Comparison of ENCODE assay signal across 10 cellular contexts in the genomic region with DNA sequence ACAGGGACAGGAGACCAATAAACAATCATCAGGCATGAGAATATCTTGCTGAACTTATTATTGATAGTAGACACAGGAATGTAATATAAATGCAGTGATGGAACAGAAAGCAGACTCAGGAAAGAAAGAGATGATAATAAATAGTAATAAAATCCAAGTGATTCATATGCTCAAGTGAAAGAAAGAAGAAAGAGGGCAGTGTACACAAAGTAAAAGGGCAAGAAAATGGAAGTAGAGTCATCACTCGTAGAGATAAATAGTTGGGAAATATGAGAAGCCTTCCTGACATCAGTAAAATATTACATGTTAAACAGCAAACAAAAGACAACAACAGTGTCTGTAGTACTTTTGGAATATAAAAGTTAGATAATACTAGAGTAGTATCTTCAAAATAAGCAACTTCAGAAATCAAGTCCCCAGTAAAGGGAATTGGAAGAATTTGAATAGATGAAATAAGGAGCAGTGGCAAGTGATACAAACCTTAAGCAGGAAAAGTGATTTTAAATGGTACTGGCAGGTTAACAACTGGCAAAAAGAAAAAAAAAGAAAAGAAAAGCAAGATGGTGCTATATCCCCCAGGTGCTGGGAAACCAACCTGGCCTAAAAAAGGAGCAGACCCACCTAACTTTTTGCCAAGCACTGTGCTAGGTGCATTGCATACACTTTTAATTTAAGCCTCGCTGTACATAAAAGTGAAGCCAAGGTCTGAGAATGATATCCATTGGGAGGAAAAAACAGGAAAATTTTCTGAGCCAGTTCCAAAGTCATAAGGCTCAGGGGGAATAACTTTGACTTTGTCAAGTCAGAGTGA.
A peak's percentile ranks its signal among the peaks of the same experiment; 100 is the strongest.
DNase-seq lines count a peak whose midpoint lies in the region; ATAC-seq and TF ChIP-seq lines count a peak whose summit lies in the region.
"Had no signal": no experiment of that assay in that cellular context is flagged by ENCODE, and none has a peak within 500 bp of the region (broad histone marks: within the 10 kb centered on the region; RNA-seq: fewer than 3 reads in every experiment).

No MANE protein-coding gene starts in this region.

- H3K4me3 ChIP-seq in RWPE2 (ENCODE audit: severe bottlenecking) (no peak overlapping the region), sigmoid colon (no peak overlapping the region), lower leg skin (ENCODE audit: low read depth, poor library complexity, severe bottlenecking) (no peak overlapping the region)

- TF ChIP-seq POLR2A in sigmoid colon (IDR thresholded peaks at IDR 0.05) = no peak
- no peak for TF ChIP-seq POLR2A in lower leg skin (IDR thresholded peaks at IDR 0.05)

- no peak for TF ChIP-seq EP300 in sigmoid colon (IDR thresholded peaks at IDR 0.05)

- intact Hi-C loops in sigmoid colon (cut with DNase I) = loop anchor here (2.0 to 5.0 kb wide), 2 partner anchors 33 to 130 kb away; no protein-coding TSS in a partner anchor
- intact Hi-C loops in lower leg skin (cut with DNase I; ENCODE audit: low total_unique reads) = no loop called here

- peaks cover 3% of the 10 kb centered on the region; the same call in 1 of the 2 replicates for H3K9me3 Mint-ChIP-seq in WTC11

- H3K4me1 Mint-ChIP-seq in WTC11 = no peaks in the 10 kb centered on the region
- H3K4me1 Mint-ChIP-seq: CD4-positive, CD25-positive, alpha-beta regulatory T cell had no signal

- H3K4me1 ChIP-seq in RWPE2 (ENCODE audit: insufficient read depth, poor library complexity, severe bottlenecking) (peaks cover 33% of the 10 kb centered on the region), foreskin keratinocyte (peaks cover 29% of the 10 kb centered on the region), sigmoid colon (peaks cover 0 to 48% (median 44%) of the 10 kb centered on the region in 4 donors)

- peak; percentile 9 for ATAC-seq in GM19351 (IDR thresholded peaks at IDR 0.05; ENCODE audit: unreplicated experiment)
- ATAC-seq in RWPE2 (ENCODE audit: low read depth) = peak; percentile 8; the same call in 2 of the 3 replicates
- ATAC-seq in foreskin keratinocyte = no peak
- ATAC-seq in WTC11 = no peak

- DNase-seq in RWPE2 (ENCODE audit: low spot score) (no peak), foreskin keratinocyte (peak in 1 of 2 donors; percentile 45), sigmoid colon (no peak), islet precursor cell (no peak), KBM-7 (no peak), WTC11 (ENCODE audit: low spot score) (no peak), lower leg skin (ENCODE audit: low spot score in 2 of 2) (no peak)

- WGBS in sigmoid colon, 2 donors = 55 to 60% methylated on average over 2 of the region's 2 CpGs
- 31 to 32% methylated on average over 2 of the region's 2 CpGs for WGBS in lower leg skin, 2 donors

- POLR2A ChIA-PET in WTC11 (lab: Charles Lee) = no interaction called here

- H3K27ac ChIP-seq in RWPE2 (ENCODE audit: poor library complexity, severe bottlenecking) (peak overlapping the region; percentile 92), foreskin keratinocyte (peak overlapping the region; percentile 84), sigmoid colon (peak overlapping the region; percentile 79 to 88 (median 82))
- H3K27ac ChIP-seq: RWPE1 had no signal

- H3K4me3 Mint-ChIP-seq in WTC11 = no peak overlapping the region
- H3K4me3 Mint-ChIP-seq: CD4-positive, CD25-positive, alpha-beta regulatory T cell had no signal

- no peaks in the 10 kb centered on the region for H3K36me3 ChIP-seq in RWPE2 (ENCODE audit: low read depth)
- H3K36me3 ChIP-seq in sigmoid colon = no peaks in the 10 kb centered on the region

- H3K27ac Mint-ChIP-seq in WTC11 = no peak overlapping the region
- H3K27ac Mint-ChIP-seq: CD4-positive, CD25-positive, alpha-beta regulatory T cell had no signal

- TF ChIP-seq CTCF in RWPE2 (IDR thresholded peaks at IDR 0.05; ENCODE audit: poor library complexity, severe bottlenecking) (peak; percentile 20), foreskin keratinocyte (conservative IDR thresholded peaks at IDR 0.05) (peak; percentile 45), sigmoid colon (IDR thresholded peaks at IDR 0.05) (no peak), WTC11 (IDR thresholded peaks at IDR 0.05) (no peak), lower leg skin (IDR thresholded peaks at IDR 0.05) (no peak)

- in situ Hi-C loops in KBM-7 (cut with MboI; ENCODE audit: low pct_unique_long_range_greater_than_20kb, low sequenced_read_pairs) = loop anchor here (25.0 kb wide), 2 partner anchors 295 to 580 kb away; no protein-coding TSS in a partner anchor

- H3K9me3 ChIP-seq in RWPE2 (ENCODE audit: severe bottlenecking) (no peaks in the 10 kb centered on the region), sigmoid colon (no peaks in the 10 kb centered on the region)

- no peaks in the 10 kb centered on the region for H3K27me3 Mint-ChIP-seq in WTC11 (ENCODE audit: low read depth)
- H3K27me3 Mint-ChIP-seq: CD4-positive, CD25-positive, alpha-beta regulatory T cell had no signal

- H3K36me3 Mint-ChIP-seq in WTC11 = no peaks in the 10 kb centered on the region
- H3K36me3 Mint-ChIP-seq: CD4-positive, CD25-positive, alpha-beta regulatory T cell had no signal

- H3K27me3 ChIP-seq in RWPE2 (ENCODE audit: insufficient read depth, poor library complexity, severe bottlenecking) = no peaks in the 10 kb centered on the region
- no peaks in the 10 kb centered on the region for H3K27me3 ChIP-seq in foreskin keratinocyte
- no peaks in the 10 kb centered on the region for H3K27me3 ChIP-seq in sigmoid colon

- CTCF ChIA-PET in WTC11 (lab: Charles Lee) = interaction anchor here (1.8 kb wide), 1 partner anchor 12 kb away, joined by 4 read pairs; no protein-coding TSS in a partner anchor

TF ChIP-seq in WTC11, 78 proteins besides CTCF, POLR2A, EP300 and RAD21 (continues in another document):
- TF ChIP-seq SOX15 (CRISPR knock-in tag; IDR thresholded peaks at IDR 0.05) = no peak
- TF ChIP-seq, protein P1, sequence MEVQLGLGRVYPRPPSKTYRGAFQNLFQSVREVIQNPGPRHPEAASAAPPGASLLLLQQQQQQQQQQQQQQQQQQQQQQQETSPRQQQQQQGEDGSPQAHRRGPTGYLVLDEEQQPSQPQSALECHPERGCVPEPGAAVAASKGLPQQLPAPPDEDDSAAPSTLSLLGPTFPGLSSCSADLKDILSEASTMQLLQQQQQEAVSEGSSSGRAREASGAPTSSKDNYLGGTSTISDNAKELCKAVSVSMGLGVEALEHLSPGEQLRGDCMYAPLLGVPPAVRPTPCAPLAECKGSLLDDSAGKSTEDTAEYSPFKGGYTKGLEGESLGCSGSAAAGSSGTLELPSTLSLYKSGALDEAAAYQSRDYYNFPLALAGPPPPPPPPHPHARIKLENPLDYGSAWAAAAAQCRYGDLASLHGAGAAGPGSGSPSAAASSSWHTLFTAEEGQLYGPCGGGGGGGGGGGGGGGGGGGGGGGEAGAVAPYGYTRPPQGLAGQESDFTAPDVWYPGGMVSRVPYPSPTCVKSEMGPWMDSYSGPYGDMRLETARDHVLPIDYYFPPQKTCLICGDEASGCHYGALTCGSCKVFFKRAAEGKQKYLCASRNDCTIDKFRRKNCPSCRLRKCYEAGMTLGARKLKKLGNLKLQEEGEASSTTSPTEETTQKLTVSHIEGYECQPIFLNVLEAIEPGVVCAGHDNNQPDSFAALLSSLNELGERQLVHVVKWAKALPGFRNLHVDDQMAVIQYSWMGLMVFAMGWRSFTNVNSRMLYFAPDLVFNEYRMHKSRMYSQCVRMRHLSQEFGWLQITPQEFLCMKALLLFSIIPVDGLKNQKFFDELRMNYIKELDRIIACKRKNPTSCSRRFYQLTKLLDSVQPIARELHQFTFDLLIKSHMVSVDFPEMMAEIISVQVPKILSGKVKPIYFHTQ (CRISPR knock-in tag; IDR thresholded peaks at IDR 0.05) = no peak
- no peak for TF ChIP-seq TEAD4 (CRISPR knock-in tag; IDR thresholded peaks at IDR 0.05)
- no peak for TF ChIP-seq ZNF121 (CRISPR knock-in tag; IDR thresholded peaks at IDR 0.05)
- TF ChIP-seq, protein P2, sequence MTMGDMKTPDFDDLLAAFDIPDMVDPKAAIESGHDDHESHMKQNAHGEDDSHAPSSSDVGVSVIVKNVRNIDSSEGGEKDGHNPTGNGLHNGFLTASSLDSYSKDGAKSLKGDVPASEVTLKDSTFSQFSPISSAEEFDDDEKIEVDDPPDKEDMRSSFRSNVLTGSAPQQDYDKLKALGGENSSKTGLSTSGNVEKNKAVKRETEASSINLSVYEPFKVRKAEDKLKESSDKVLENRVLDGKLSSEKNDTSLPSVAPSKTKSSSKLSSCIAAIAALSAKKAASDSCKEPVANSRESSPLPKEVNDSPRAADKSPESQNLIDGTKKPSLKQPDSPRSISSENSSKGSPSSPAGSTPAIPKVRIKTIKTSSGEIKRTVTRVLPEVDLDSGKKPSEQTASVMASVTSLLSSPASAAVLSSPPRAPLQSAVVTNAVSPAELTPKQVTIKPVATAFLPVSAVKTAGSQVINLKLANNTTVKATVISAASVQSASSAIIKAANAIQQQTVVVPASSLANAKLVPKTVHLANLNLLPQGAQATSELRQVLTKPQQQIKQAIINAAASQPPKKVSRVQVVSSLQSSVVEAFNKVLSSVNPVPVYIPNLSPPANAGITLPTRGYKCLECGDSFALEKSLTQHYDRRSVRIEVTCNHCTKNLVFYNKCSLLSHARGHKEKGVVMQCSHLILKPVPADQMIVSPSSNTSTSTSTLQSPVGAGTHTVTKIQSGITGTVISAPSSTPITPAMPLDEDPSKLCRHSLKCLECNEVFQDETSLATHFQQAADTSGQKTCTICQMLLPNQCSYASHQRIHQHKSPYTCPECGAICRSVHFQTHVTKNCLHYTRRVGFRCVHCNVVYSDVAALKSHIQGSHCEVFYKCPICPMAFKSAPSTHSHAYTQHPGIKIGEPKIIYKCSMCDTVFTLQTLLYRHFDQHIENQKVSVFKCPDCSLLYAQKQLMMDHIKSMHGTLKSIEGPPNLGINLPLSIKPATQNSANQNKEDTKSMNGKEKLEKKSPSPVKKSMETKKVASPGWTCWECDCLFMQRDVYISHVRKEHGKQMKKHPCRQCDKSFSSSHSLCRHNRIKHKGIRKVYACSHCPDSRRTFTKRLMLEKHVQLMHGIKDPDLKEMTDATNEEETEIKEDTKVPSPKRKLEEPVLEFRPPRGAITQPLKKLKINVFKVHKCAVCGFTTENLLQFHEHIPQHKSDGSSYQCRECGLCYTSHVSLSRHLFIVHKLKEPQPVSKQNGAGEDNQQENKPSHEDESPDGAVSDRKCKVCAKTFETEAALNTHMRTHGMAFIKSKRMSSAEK (CRISPR knock-in tag; IDR thresholded peaks at IDR 0.05; ENCODE audit: borderline replicate concordance) = no peak
- TF ChIP-seq, protein P3, sequence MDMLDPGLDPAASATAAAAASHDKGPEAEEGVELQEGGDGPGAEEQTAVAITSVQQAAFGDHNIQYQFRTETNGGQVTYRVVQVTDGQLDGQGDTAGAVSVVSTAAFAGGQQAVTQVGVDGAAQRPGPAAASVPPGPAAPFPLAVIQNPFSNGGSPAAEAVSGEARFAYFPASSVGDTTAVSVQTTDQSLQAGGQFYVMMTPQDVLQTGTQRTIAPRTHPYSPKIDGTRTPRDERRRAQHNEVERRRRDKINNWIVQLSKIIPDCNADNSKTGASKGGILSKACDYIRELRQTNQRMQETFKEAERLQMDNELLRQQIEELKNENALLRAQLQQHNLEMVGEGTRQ (CRISPR knock-in tag; IDR thresholded peaks at IDR 0.05) = no peak
- TF ChIP-seq HMGA2 (CRISPR knock-in tag; IDR thresholded peaks at IDR 0.05) = no peak
- TF ChIP-seq TP53 (CRISPR knock-in tag; IDR thresholded peaks at IDR 0.05) = no peak

Comparison
In these comparisons a context has a peak if more than half of its experiments do, and no peak if none do; other contexts are left out.
1. ATAC-seq: peak in GM19351 (single experiment) and RWPE2 (single experiment); none in foreskin keratinocyte (single experiment) and WTC11 (single experiment).
2. CTCF ChIP-seq: peak in RWPE2 (single experiment) and foreskin keratinocyte (single experiment); none in sigmoid colon (0 of 4), WTC11 (single experiment) and lower leg skin (0 of 3).
3. Peak in every context shown above with its lines, with median percentiles within 50 percentile points of each other: H3K27ac ChIP-seq.